8 cellular contexts compared by ENCODE assay signal in the genomic region with DNA sequence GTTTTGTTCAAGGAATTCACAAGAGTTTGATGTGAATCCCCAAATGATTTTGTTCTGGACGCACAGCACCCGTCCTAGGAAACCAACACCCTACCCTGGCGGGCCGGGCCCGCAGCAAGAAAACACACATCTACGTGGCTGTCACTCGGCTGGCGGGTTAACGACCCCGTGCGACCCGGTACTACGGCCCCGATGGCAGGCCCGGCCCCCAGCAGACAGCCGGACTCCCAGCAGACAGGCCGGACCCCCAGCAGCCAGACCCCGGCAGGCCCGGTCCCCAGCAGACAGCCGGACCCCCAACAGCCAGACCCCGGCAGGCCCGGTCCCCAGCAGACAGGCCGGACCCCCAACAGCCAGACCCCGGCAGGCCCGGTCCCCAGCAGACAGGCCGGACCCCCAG. TPM values are rescaled to one million over a fixed set of nuclear protein-coding genes. Genes with fewer than 3 reads are reported as not detected.
DNase-seq lines count a peak whose midpoint lies in the region; FAIRE-seq and TF ChIP-seq lines count a peak whose summit lies in the region.
"Not testable (repeated sequence)": the region's sequence is repeated elsewhere in the genome, so short reads cannot be mapped to it uniquely, and the experiment has no call there.

No MANE protein-coding gene starts in this region.

- not testable (repeated sequence) for H4K91ac ChIP-seq in mesenchymal stem cell (ENCODE audit: low read length)

- CTCF ChIA-PET in Calu3 (lab: Charles Lee) = interaction anchor here (0.8 kb wide), 1 partner anchor 21 kb away, joined by 3 read pairs; a partner anchor contains a TSS
- CTCF ChIA-PET in activated CD4-positive, alpha-beta memory T cell treated with anti-CD3 and anti-CD28 coated beads, Interleukin-2, amount 10 ng/mL, durations not matched to agents 7 days and 5 days (lab: Charles Lee) = interaction anchor here (1.0 to 6.8 kb wide), 4 partner anchors 11 to 94 kb away, joined by 3 to 37 read pairs (median 6); no protein-coding TSS in a partner anchor

- not testable (repeated sequence) for H3K9me3 Mint-ChIP-seq in Calu3 (ENCODE audit: low read depth, unreplicated experiment); activated CD4-positive, alpha-beta memory T cell treated with anti-CD3 and anti-CD28 coated beads, Interleukin-2, amount 10 ng/mL, durations not matched to agents 7 days and 5 days

- not testable (repeated sequence) for H4K8ac ChIP-seq in mesenchymal stem cell (ENCODE audit: low read length)

- not testable (repeated sequence) for H3K27me3 Mint-ChIP-seq in Calu3 (ENCODE audit: unreplicated experiment); activated CD4-positive, alpha-beta memory T cell treated with anti-CD3 and anti-CD28 coated beads, Interleukin-2, amount 10 ng/mL, durations not matched to agents 7 days and 5 days

- FAIRE-seq in bronchial epithelial cell (lab: Jason Lieb, UNC) = not testable (repeated sequence)

- H3K27ac ChIP-seq in MM.1S (ENCODE audit: low read length); mesenchymal stem cell (ENCODE audit: low read length, poor library complexity, severe bottlenecking): not testable (repeated sequence)
- H3K27ac ChIP-seq in prostate gland = peak overlapping the region; percentile 33 to 39
- H3K27ac ChIP-seq in transverse colon = peak overlapping the region in 3 of 4 donors; percentile 92 to 96 (median 94)

- peaks cover 22% of the 10 kb centered on the region for H3K79me1 ChIP-seq in mesenchymal stem cell (replicated peaks; ENCODE audit: low read length, poor library complexity, severe bottlenecking)

- peak overlapping the region; percentile 96 for H3K4me2 ChIP-seq in MM.1S (ENCODE audit: low read depth, low read length)
- H3K4me2 ChIP-seq in mesenchymal stem cell (ENCODE audit: low read length, poor library complexity, severe bottlenecking) = peak overlapping the region; percentile 97

- not testable (repeated sequence) for H3K9me2 ChIP-seq in MM.1S (replicated peaks; ENCODE audit: insufficient read depth, low read length)

- not testable (repeated sequence) for H3K4me1 ChIP-seq in MM.1S (ENCODE audit: low read length)
- H3K4me1 ChIP-seq in mesenchymal stem cell (ENCODE audit: control insufficient read depth, insufficient read depth, low read depth, low read length) (peaks cover 31% of the 10 kb centered on the region), prostate gland (replicated peaks) (peaks cover 12% of the 10 kb centered on the region), transverse colon (peaks cover 8 to 40% (median 32%) of the 10 kb centered on the region in 4 donors)

- H3K23ac ChIP-seq in mesenchymal stem cell (ENCODE audit: low read length in 2 of 2) = not testable (repeated sequence)

- not testable (repeated sequence) for H3K4ac ChIP-seq in mesenchymal stem cell (ENCODE audit: low read depth in 1 of 2, low read length in 2 of 2)

- H3K27me3 ChIP-seq in MM.1S (replicated peaks; ENCODE audit: insufficient read depth, low read length); bronchial epithelial cell (ENCODE audit: control insufficient read depth, insufficient read depth, low read length); mesenchymal stem cell (ENCODE audit: control insufficient read depth in 1 of 2, insufficient read depth in 1 of 2, low read length in 2 of 2); prostate gland (replicated peaks; ENCODE audit: insufficient read depth); transverse colon: not testable (repeated sequence)

- not testable (repeated sequence) for H3K36me3 ChIP-seq in MM.1S (replicated peaks; ENCODE audit: insufficient read depth, low read length)
- H3K36me3 ChIP-seq in bronchial epithelial cell (ENCODE audit: control insufficient read depth, insufficient read depth, low read length) = peaks cover 11% of the 10 kb centered on the region
- H3K36me3 ChIP-seq in mesenchymal stem cell (ENCODE audit: control insufficient read depth in 1 of 2, insufficient read depth in 2 of 2, low read depth in 1 of 2, low read length in 2 of 2) = peaks cover 33 to 51% of the 10 kb centered on the region in 2 experiments
- peaks cover 2 to 12% of the 10 kb centered on the region in 2 donors for H3K36me3 ChIP-seq in prostate gland
- peaks cover 0 to 16% (median 7%) of the 10 kb centered on the region in 4 donors for H3K36me3 ChIP-seq in transverse colon

- peaks cover 57% of the 10 kb centered on the region for H3K79me2 ChIP-seq in MM.1S (ENCODE audit: low read length)

- H3K4me3 Mint-ChIP-seq in Calu3 (ENCODE audit: low read depth, unreplicated experiment) = peak overlapping the region; percentile 97
- peak overlapping the region; percentile 83 for H3K4me3 Mint-ChIP-seq in activated CD4-positive, alpha-beta memory T cell treated with anti-CD3 and anti-CD28 coated beads, Interleukin-2, amount 10 ng/mL, durations not matched to agents 7 days and 5 days

- not testable (repeated sequence) for H2BK12ac ChIP-seq in mesenchymal stem cell (ENCODE audit: low read length in 2 of 2)

- H2AK5ac ChIP-seq in mesenchymal stem cell (ENCODE audit: low read length, severe bottlenecking) = not testable (repeated sequence)

- POLR2A ChIA-PET in activated CD4-positive, alpha-beta memory T cell treated with anti-CD3 and anti-CD28 coated beads, Interleukin-2, amount 10 ng/mL, durations not matched to agents 7 days and 5 days (lab: Charles Lee) = interaction anchor here (1.0 to 4.3 kb wide), 11 partner anchors 8 to 234 kb away, joined by 3 to 37 read pairs (median 6); partner anchors contain the start of gene GPR146

- not testable (repeated sequence) for H2BK15ac ChIP-seq in mesenchymal stem cell (ENCODE audit: low read depth, poor library complexity, severe bottlenecking)

- H3K18ac ChIP-seq in mesenchymal stem cell (ENCODE audit: low read depth in 1 of 2, low read length in 2 of 2) = not testable (repeated sequence)

- not testable (repeated sequence) for TF ChIP-seq POLR2A in prostate gland (IDR thresholded peaks at IDR 0.05); transverse colon (IDR thresholded peaks at IDR 0.05)

- H2AFZ ChIP-seq in MM.1S (ENCODE audit: low read length); mesenchymal stem cell (ENCODE audit: low read depth, low read length): not testable (repeated sequence)

- not testable (repeated sequence) for TF ChIP-seq CTCF in Calu3 (IDR thresholded peaks at IDR 0.05; ENCODE audit: unreplicated experiment); MM.1S (IDR thresholded peaks at IDR 0.05; ENCODE audit: low read length); bronchial epithelial cell (IDR thresholded peaks at IDR 0.05; ENCODE audit: insufficient read depth, low read length, severe bottlenecking); foreskin fibroblast (IDR thresholded peaks at IDR 0.05; ENCODE audit: low read depth, low read length); prostate gland (IDR thresholded peaks at IDR 0.05); transverse colon (IDR thresholded peaks at IDR 0.05)

- intact Hi-C loops in Calu3 (cut with micrococcal nuclease; ENCODE audit: unreplicated experiment) = loop anchor here (5.0 kb wide), 1 partner anchor 882 kb away; no protein-coding TSS in a partner anchor
- intact Hi-C loops in prostate gland (cut with DNase I); transverse colon (cut with DNase I; ENCODE audit: low total_unique reads): not testable (repeated sequence)

- DNase-seq in Calu3; MM.1S; activated CD4-positive, alpha-beta memory T cell treated with anti-CD3 and anti-CD28 coated beads, Interleukin-2, amount 10 ng/mL, durations not matched to agents 7 days and 5 days; bronchial epithelial cell (ENCODE audit: low read depth); foreskin fibroblast; mesenchymal stem cell; prostate gland (ENCODE audit: low spot score); transverse colon: not testable (repeated sequence)

- H2BK120ac ChIP-seq in mesenchymal stem cell (ENCODE audit: low read depth, low read length) = not testable (repeated sequence)

- BruUV-seq in Calu3 (replicated peaks; lab: Mats Ljungman, UMichigan) = not testable (repeated sequence)

- H3K9ac ChIP-seq in MM.1S (ENCODE audit: low read length) (peak overlapping the region; percentile 71), mesenchymal stem cell (ENCODE audit: low read length) (peak overlapping the region; percentile 98)

- H2BK5ac ChIP-seq in mesenchymal stem cell (ENCODE audit: low read depth, low read length, poor library complexity, severe bottlenecking) = not testable (repeated sequence)

- H3K27ac Mint-ChIP-seq in Calu3 (ENCODE audit: unreplicated experiment) = peak overlapping the region; percentile 91
- peak overlapping the region; percentile 85 for H3K27ac Mint-ChIP-seq in activated CD4-positive, alpha-beta memory T cell treated with anti-CD3 and anti-CD28 coated beads, Interleukin-2, amount 10 ng/mL, durations not matched to agents 7 days and 5 days

- peaks cover 81% of the 10 kb centered on the region for H3K36me3 Mint-ChIP-seq in Calu3 (ENCODE audit: insufficient read depth, unreplicated experiment)
- H3K36me3 Mint-ChIP-seq in activated CD4-positive, alpha-beta memory T cell treated with anti-CD3 and anti-CD28 coated beads, Interleukin-2, amount 10 ng/mL, durations not matched to agents 7 days and 5 days (ENCODE audit: low read depth) = peaks cover 41% of the 10 kb centered on the region

- not testable (repeated sequence) for H3K9me3 ChIP-seq in MM.1S (replicated peaks; ENCODE audit: insufficient read depth, low read length); mesenchymal stem cell (ENCODE audit: control insufficient read depth, low read length); prostate gland; transverse colon

- 37% methylated on average over 10 of the region's 26 CpGs for WGBS in mesenchymal stem cell
- WGBS in prostate gland = 15% methylated on average over 26 of the region's 26 CpGs
- WGBS in transverse colon (ENCODE audit: low coverage in 1 of 2), 2 donors = 7 to 20% methylated on average over 2 to 18 of the region's 26 CpGs

- H3K4me3 ChIP-seq in MM.1S (ENCODE audit: low read length) = peak overlapping the region; percentile 73
- peak overlapping the region; percentile 99 for H3K4me3 ChIP-seq in bronchial epithelial cell (ENCODE audit: low read depth, low read length)
- H3K4me3 ChIP-seq in foreskin fibroblast (ENCODE audit: low read depth in 1 of 2, low read length in 2 of 2) = peak overlapping the region; percentile 92 to 100
- peak overlapping the region; percentile 66 to 100 for H3K4me3 ChIP-seq in mesenchymal stem cell (ENCODE audit: insufficient read depth in 1 of 2, low read depth in 1 of 2, low read length in 2 of 2)
- peak overlapping the region; percentile 68 to 90 for H3K4me3 ChIP-seq in prostate gland
- H3K4me3 ChIP-seq in transverse colon = peak overlapping the region; percentile 55 to 97 (median 64)

- H3K14ac ChIP-seq in mesenchymal stem cell (ENCODE audit: low read length in 2 of 2) = not testable (repeated sequence)

- not testable (repeated sequence) for TF ChIP-seq EP300 in transverse colon (IDR thresholded peaks at IDR 0.05; ENCODE audit: low read depth)

- in situ Hi-C loops in transverse colon (cut with MboI; ENCODE audit: low pct_ligation_motif_present in 1 of 4, low pct_unique_long_range_greater_than_20kb in 1 of 4, low sequenced_read_pairs in 3 of 4) = loop anchor here in 2 of 4 donors (25.0 kb wide), 1 partner anchor 172 kb away; the partner anchor contains the start of genes COX19 (in 2 of the 2) and CYP2W1 (in 2 of the 2)

- H3K4me1 Mint-ChIP-seq in Calu3 (ENCODE audit: low read depth, unreplicated experiment) = peaks cover 39% of the 10 kb centered on the region
- peaks cover 37% of the 10 kb centered on the region for H3K4me1 Mint-ChIP-seq in activated CD4-positive, alpha-beta memory T cell treated with anti-CD3 and anti-CD28 coated beads, Interleukin-2, amount 10 ng/mL, durations not matched to agents 7 days and 5 days

- H3F3A ChIP-seq in MM.1S (ENCODE audit: insufficient read depth, low read length) = not testable (repeated sequence)

- not testable (repeated sequence) for H4K20me1 ChIP-seq in MM.1S (ENCODE audit: insufficient read depth, low read length)

RNA-seq across cellular contexts. Expression of gene ZFAND2A, which starts 0.8 kb away (rescaled TPM):
- 51.2 and 56.6 TPM in 2 replicates for total RNA-seq in Calu3 (2022)
- 10 to 100 TPM; 29.4 to 34.6 TPM for total RNA-seq in activated CD4-positive, alpha-beta memory T cell treated with anti-CD3 and anti-CD28 coated beads, Interleukin-2, amount 10 ng/mL, durations not matched to agents 7 days and 5 days
- total RNA-seq in bronchial epithelial cell = 53.4 and 63.1 TPM in 2 replicates
- polyA plus RNA-seq in mesenchymal stem cell (2013, experiment 1 of 2) = 16.9 TPM
- polyA plus RNA-seq in mesenchymal stem cell (2013, experiment 2 of 2) = 17.7 TPM
- 10 to 100 TPM; 25.0 to 36.3 TPM for total RNA-seq in prostate gland
- total RNA-seq in transverse colon = 100 to 1,000 TPM in 1 of 4 donors, 10 to 100 TPM in 3; 33.3 to 124 (median 53.1) TPM
